7 cellular contexts compared by ENCODE assay signal in the genomic region with DNA sequence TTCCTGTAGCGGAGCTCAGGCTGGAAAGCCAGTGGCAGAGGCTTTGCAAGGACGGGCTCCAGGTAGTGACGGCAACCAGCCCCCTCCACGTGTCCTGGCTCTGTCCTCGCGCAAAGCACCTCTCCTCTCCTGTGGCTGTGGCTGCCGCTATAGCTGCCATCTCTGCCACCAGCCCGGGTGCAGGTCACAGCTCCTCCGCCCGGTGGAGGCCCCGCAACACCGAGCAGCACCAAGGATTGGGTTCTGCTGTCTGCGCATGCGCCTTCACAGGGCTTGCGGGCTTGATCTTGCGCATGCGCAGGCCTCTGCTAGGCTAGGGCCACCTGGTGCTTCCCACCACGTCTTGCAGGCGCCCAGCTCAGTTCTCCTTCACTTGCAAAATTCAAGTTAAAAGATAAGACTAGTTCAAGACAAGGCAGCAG.
DNase-seq lines count a peak whose midpoint lies in the region; ATAC-seq, FAIRE-seq and TF ChIP-seq lines count a peak whose summit lies in the region.

No MANE protein-coding gene starts in this region.

- no peak for FAIRE-seq in kidney (lab: Jason Lieb, UNC)

- intact Hi-C loops in kidney (cut with DNase I): no loop called here

- H3K4me1 ChIP-seq in kidney (ENCODE audit: control insufficient read depth in 1 of 2, insufficient read depth in 1 of 2, low read depth in 1 of 2, low read length in 2 of 2) (no peaks in the 10 kb centered on the region), hepatocyte (ENCODE audit: insufficient read depth) (no peaks in the 10 kb centered on the region)

- no peaks in the 10 kb centered on the region for H3K27me3 ChIP-seq in hepatocyte

- no peak overlapping the region for H3K9ac ChIP-seq in kidney (ENCODE audit: low read length in 2 of 2)

- no peaks in the 10 kb centered on the region for H3K79me2 ChIP-seq in hepatocyte

- ATAC-seq in HG03565 (IDR thresholded peaks at IDR 0.05; ENCODE audit: unreplicated experiment): peak; percentile 80
- ATAC-seq in HG02623 (IDR thresholded peaks at IDR 0.05; ENCODE audit: unreplicated experiment): no peak

- no peak overlapping the region for H3K4me2 ChIP-seq in hepatocyte

- H3K9me2 ChIP-seq in hepatocyte (replicated peaks; ENCODE audit: insufficient read depth): no peaks in the 10 kb centered on the region

- TF ChIP-seq CTCF in kidney (IDR thresholded peaks at IDR 0.05; ENCODE audit: borderline replicate concordance, extremely low read depth, insufficient read depth): no peak
- TF ChIP-seq CTCF in hepatocyte (IDR thresholded peaks at IDR 0.05; ENCODE audit: poor library complexity): no peak

- H3K36me3 ChIP-seq in kidney (ENCODE audit: control insufficient read depth in 1 of 2, insufficient read depth in 2 of 2, low read length in 2 of 2) (no peaks in the 10 kb centered on the region), hepatocyte (replicated peaks; ENCODE audit: insufficient read depth, low read depth) (no peaks in the 10 kb centered on the region)

- H4K20me1 ChIP-seq in hepatocyte (ENCODE audit: insufficient read depth, poor library complexity, severe bottlenecking): no peaks in the 10 kb centered on the region

- H2AFZ ChIP-seq in hepatocyte: no peak overlapping the region

- WGBS in hepatocyte (ENCODE audit: low lambda C conversion rate, missing lambda C conversion rate): 95% methylated on average over 19 of the region's 19 CpGs

- DNase-seq in activated T-helper 1 cell treated with Interleukin-2 at 50 U/mL for 16 hours (ENCODE audit: low read depth) (peak; percentile 34), kidney (peak; percentile 85), NCI-H345 treated with DMSO at 0.1 percent for 48 hours (lab: John Stamatoyannopoulos, UW; ENCODE audit: unreplicated experiment) (no peak), hepatocyte (ENCODE audit: low spot score) (no peak)
- peak; percentile 4 for DNase-seq in stimulated activated naive CD4-positive, alpha-beta T cell treated with Interleukin-2 at 50 U/mL for 16 hours (lab: John Stamatoyannopoulos, UW)

- no peak overlapping the region for H3K27ac ChIP-seq in kidney (ENCODE audit: low read depth in 2 of 2, low read length in 2 of 2)
- H3K27ac ChIP-seq in hepatocyte: no peak overlapping the region

- H3K4me3 ChIP-seq in kidney (ENCODE audit: low read length in 2 of 2) (no peak overlapping the region), hepatocyte (no peak overlapping the region)

- H3K9me3 ChIP-seq in kidney (ENCODE audit: control insufficient read depth in 1 of 2, low read length in 2 of 2) (no peaks in the 10 kb centered on the region), hepatocyte (ENCODE audit: low read depth) (no peaks in the 10 kb centered on the region)

Comparison
In these comparisons a context has a peak if more than half of its experiments do, and no peak if none do; other contexts are left out.
1. DNase-seq: peak in activated T-helper 1 cell treated with Interleukin-2 at 50 U/mL for 16 hours (single experiment), kidney (single experiment) and stimulated activated naive CD4-positive, alpha-beta T cell treated with Interleukin-2 at 50 U/mL for 16 hours (single experiment); none in NCI-H345 treated with DMSO at 0.1 percent for 48 hours (single experiment) and hepatocyte (single experiment).